ENCODE assay signal across 21 cellular contexts in the genomic region with DNA sequence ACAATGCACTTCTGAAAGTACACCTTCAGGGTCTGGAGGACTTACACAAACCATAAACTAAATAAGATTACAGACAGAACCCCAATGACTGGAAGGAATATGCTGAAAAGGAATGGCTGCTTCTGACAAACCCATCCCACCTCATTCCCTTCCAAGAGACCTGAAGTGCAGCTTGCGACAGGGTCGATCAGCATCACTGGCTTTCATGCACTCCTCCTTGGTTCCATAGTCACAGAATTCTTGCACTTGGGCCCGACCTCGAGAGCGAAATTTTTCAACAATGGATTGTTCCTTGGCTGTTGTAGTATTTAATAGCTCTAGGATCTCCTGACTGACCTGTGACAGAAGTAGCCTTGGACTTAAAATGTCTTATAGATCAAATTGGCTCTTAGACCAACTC. TPM values are rescaled to one million over a fixed set of nuclear protein-coding genes. Genes with fewer than 3 reads are reported as not detected.
DNase-seq lines count a peak whose midpoint lies in the region; ATAC-seq, FAIRE-seq and TF ChIP-seq lines count a peak whose summit lies in the region.
"Had no signal": no experiment of that assay in that cellular context is flagged by ENCODE, and none has a peak within 500 bp of the region (broad histone marks: within the 10 kb centered on the region; RNA-seq: fewer than 3 reads in every experiment).

No MANE protein-coding gene starts in this region.

- no peak for ATAC-seq in HepG2
- ATAC-seq in right lobe of liver = no peak
- no peak for ATAC-seq in GM18519 (IDR thresholded peaks at IDR 0.05; ENCODE audit: low FRiP score, unreplicated experiment)
- ATAC-seq in CD4-positive, alpha-beta T cell (ENCODE audit: poor library complexity) = no peak

- POLR2A ChIA-PET in activated CD4-positive, alpha-beta memory T cell treated with anti-CD3 and anti-CD28 coated beads for 36 hours (lab: Charles Lee) = interaction anchor here (0.7 to 1.1 kb wide), 3 partner anchors 9 to 53 kb away, joined by 3 to 5 read pairs (median 4); a partner anchor contains a TSS
- POLR2A ChIA-PET in activated CD4-positive, alpha-beta memory T cell treated with anti-CD3 and anti-CD28 coated beads, Interleukin-2, amount 10 ng/mL, durations not matched to agents 7 days and 5 days (lab: Charles Lee) = interaction anchor here (1.1 to 4.1 kb wide), 3 partner anchors 8 to 24 kb away, joined by 6 to 16 read pairs (median 8); a partner anchor contains a TSS
- POLR2A ChIA-PET in HepG2 (lab: Yijun Ruan, JAX) = interaction anchor here (0.7 to 8.7 kb wide), 3 partner anchors 9 to 56 kb away, joined by 3 to 91 read pairs (median 6); a partner anchor contains a TSS
- POLR2A ChIA-PET in CD4-positive, alpha-beta T cell (lab: Charles Lee) = interaction anchor here (0.7 to 2.3 kb wide), 3 partner anchors 9 to 45 kb away, joined by 3 to 12 read pairs (median 6); a partner anchor contains a TSS

- 95% methylated on average over 5 of the region's 5 CpGs for WGBS in HepG2 (ENCODE audit: low lambda C conversion rate)
- WGBS in right lobe of liver (ENCODE audit: insufficient coverage, low coverage, low lambda C conversion rate, missing lambda C conversion rate) = 95% methylated on average over 5 of the region's 5 CpGs

- peaks cover 41% of the 10 kb centered on the region for H3K4me1 Mint-ChIP-seq in activated CD4-positive, alpha-beta memory T cell treated with anti-CD3 and anti-CD28 coated beads for 36 hours (ENCODE audit: low read depth)
- H3K4me1 Mint-ChIP-seq in activated CD4-positive, alpha-beta memory T cell treated with anti-CD3 and anti-CD28 coated beads, Interleukin-2, amount 10 ng/mL, durations not matched to agents 7 days and 5 days = peaks cover 39% of the 10 kb centered on the region
- peaks cover 40% of the 10 kb centered on the region for H3K4me1 Mint-ChIP-seq in CD4-positive, alpha-beta T cell (ENCODE audit: low read depth)

- H3K4me3 Mint-ChIP-seq in activated CD4-positive, alpha-beta memory T cell treated with anti-CD3 and anti-CD28 coated beads for 36 hours = no peak overlapping the region
- H3K4me3 Mint-ChIP-seq in activated CD4-positive, alpha-beta memory T cell treated with anti-CD3 and anti-CD28 coated beads, Interleukin-2, amount 10 ng/mL, durations not matched to agents 7 days and 5 days = no peak overlapping the region
- H3K4me3 Mint-ChIP-seq in CD4-positive, alpha-beta T cell = no peak overlapping the region
- H3K4me3 Mint-ChIP-seq: CD8-positive, alpha-beta memory T cell had no signal

- in situ Hi-C loops in HepG2 (cut with HindIII; ENCODE audit: extremely low pct_ligation_motif_present, low pct_unique_long_range_greater_than_20kb) = loop anchor here (5.0 kb wide), 1 partner anchor 56 kb away; no protein-coding TSS in a partner anchor

- peaks cover 39% of the 10 kb centered on the region for H3K36me3 Mint-ChIP-seq in activated CD4-positive, alpha-beta memory T cell treated with anti-CD3 and anti-CD28 coated beads for 36 hours
- H3K36me3 Mint-ChIP-seq in activated CD4-positive, alpha-beta memory T cell treated with anti-CD3 and anti-CD28 coated beads, Interleukin-2, amount 10 ng/mL, durations not matched to agents 7 days and 5 days (ENCODE audit: low read depth) = peaks cover 65% of the 10 kb centered on the region
- H3K36me3 Mint-ChIP-seq in CD4-positive, alpha-beta T cell (ENCODE audit: low read depth) = peaks cover 81% of the 10 kb centered on the region

- TF ChIP-seq CTCF in HepG2 (CRISPR knock-in tag; IDR thresholded peaks at IDR 0.05) (no peak), right lobe of liver (IDR thresholded peaks at IDR 0.05) (no peak)
- TF ChIP-seq CTCF in CD4-positive, alpha-beta T cell (IDR thresholded peaks at IDR 0.05) = no peak

- TF ChIP-seq EP300 in HepG2 (IDR thresholded peaks at IDR 0.05; ENCODE audit: low read depth in 2 of 2, low read length in 2 of 2) (no peak), HepG2 (CRISPR knock-in tag; IDR thresholded peaks at IDR 0.05; ENCODE audit: borderline replicate concordance) (no peak)

- no peaks in the 10 kb centered on the region for H3K9me3 Mint-ChIP-seq in activated CD4-positive, alpha-beta memory T cell treated with anti-CD3 and anti-CD28 coated beads for 36 hours
- no peaks in the 10 kb centered on the region for H3K9me3 Mint-ChIP-seq in activated CD4-positive, alpha-beta memory T cell treated with anti-CD3 and anti-CD28 coated beads, Interleukin-2, amount 10 ng/mL, durations not matched to agents 7 days and 5 days
- no peaks in the 10 kb centered on the region for H3K9me3 Mint-ChIP-seq in CD4-positive, alpha-beta T cell
- H3K9me3 Mint-ChIP-seq: CD8-positive, alpha-beta memory T cell had no signal

- H3K4me1 ChIP-seq in HepG2 (ENCODE audit: insufficient read depth, low read length) (no peaks in the 10 kb centered on the region), right lobe of liver (no peaks in the 10 kb centered on the region)

- no peak for FAIRE-seq in HepG2 (lab: Jason Lieb, UNC)
- FAIRE-seq: GM12892 had no signal

- no peaks in the 10 kb centered on the region for H3K27me3 Mint-ChIP-seq in activated CD4-positive, alpha-beta memory T cell treated with anti-CD3 and anti-CD28 coated beads for 36 hours
- no peaks in the 10 kb centered on the region for H3K27me3 Mint-ChIP-seq in activated CD4-positive, alpha-beta memory T cell treated with anti-CD3 and anti-CD28 coated beads, Interleukin-2, amount 10 ng/mL, durations not matched to agents 7 days and 5 days
- H3K27me3 Mint-ChIP-seq in CD4-positive, alpha-beta T cell = no peaks in the 10 kb centered on the region
- H3K27me3 Mint-ChIP-seq: CD8-positive, alpha-beta memory T cell had no signal

- TF ChIP-seq POLR2A in HepG2 (IDR thresholded peaks at IDR 0.05; ENCODE audit: insufficient read depth in 1 of 2, low read depth in 2 of 2, low read length in 2 of 2) (no peak), right lobe of liver (IDR thresholded peaks at IDR 0.05) (no peak)

- intact Hi-C loops in activated CD4-positive, alpha-beta memory T cell treated with anti-CD3 and anti-CD28 coated beads for 36 hours (cut with micrococcal nuclease) = no loop called here
- intact Hi-C loops in HepG2 (cut with micrococcal nuclease; ENCODE audit: unreplicated experiment) = no loop called here
- intact Hi-C loops in right lobe of liver (cut with DNase I) = no loop called here
- intact Hi-C loops in CD4-positive, alpha-beta T cell (cut with DNase I, micrococcal nuclease) = no loop called here

- no peak overlapping the region for H3K4me3 ChIP-seq in HepG2 (replicated peaks in 1 of 3; ENCODE audit: insufficient read depth in 1 of 3, low read depth in 2 of 3, low read length in 3 of 3)
- no peak overlapping the region for H3K4me3 ChIP-seq in right lobe of liver
- H3K4me3 ChIP-seq: GM23248, HAP-1, Peyer's patch had no signal

- no TSS peak for BruUV-seq in HepG2 (replicated peaks; lab: Mats Ljungman, UMichigan)

- TF ChIP-seq RAD21 in HepG2 (CRISPR knock-in tag; IDR thresholded peaks at IDR 0.05) = no peak

- no peaks in the 10 kb centered on the region for H3K27me3 ChIP-seq in HepG2 (ENCODE audit: control insufficient read depth in 1 of 2, insufficient read depth in 2 of 2, low read length in 2 of 2)
- H3K27me3 ChIP-seq in right lobe of liver = no peaks in the 10 kb centered on the region
- H3K27me3 ChIP-seq in CD4-positive, alpha-beta T cell (ENCODE audit: control insufficient read depth, insufficient read depth, low read length) = no peaks in the 10 kb centered on the region
- H3K27me3 ChIP-seq: Peyer's patch had no signal

- no peak overlapping the region for H3K9ac ChIP-seq in HepG2 (ENCODE audit: insufficient read depth, low read depth, low read length)
- H3K9ac ChIP-seq: GM23248 had no signal

- no peak overlapping the region for H2AFZ ChIP-seq in HepG2 (ENCODE audit: low read length)
- H2AFZ ChIP-seq: GM23248 had no signal

- 0 out of 2 replicates have a peak, but pooled peaks cover 2% of the 10 kb centered on the region for H4K20me1 ChIP-seq in HepG2 (ENCODE audit: insufficient read depth, low read length)

- CTCF ChIA-PET in activated CD4-positive, alpha-beta memory T cell treated with anti-CD3 and anti-CD28 coated beads for 36 hours (lab: Charles Lee) = interaction anchor here (0.8 to 4.6 kb wide), 2 partner anchors 9 to 45 kb away, joined by 3 to 54 read pairs; a partner anchor contains a TSS
- CTCF ChIA-PET in activated CD4-positive, alpha-beta memory T cell treated with anti-CD3 and anti-CD28 coated beads, Interleukin-2, amount 10 ng/mL, durations not matched to agents 7 days and 5 days (lab: Charles Lee) = interaction anchor here (0.7 to 1.4 kb wide), 3 partner anchors 12 to 55 kb away, joined by 4 to 7 read pairs (median 4); no protein-coding TSS in a partner anchor
- CTCF ChIA-PET in HepG2 (lab: Yijun Ruan, JAX; ENCODE audit: low intra/inter-chr PET ratio, low total read pairs) = interaction anchor here (1.4 kb wide), 1 partner anchor 56 kb away, joined by 5 read pairs; no protein-coding TSS in a partner anchor
- CTCF ChIA-PET in CD4-positive, alpha-beta T cell (lab: Charles Lee) = interaction anchor here (0.7 to 1.3 kb wide), 2 partner anchors 46 to 1485 kb away, joined by 3 to 4 read pairs; a partner anchor contains a TSS

- no peak for DNase-seq in activated CD4-positive, alpha-beta memory T cell treated with anti-CD3 and anti-CD28 coated beads for 36 hours
- DNase-seq in activated CD4-positive, alpha-beta memory T cell treated with anti-CD3 and anti-CD28 coated beads, Interleukin-2, amount 10 ng/mL, durations not matched to agents 7 days and 5 days = no peak
- DNase-seq in HepG2 (ENCODE audit: low spot score) (no peak), right lobe of liver (no peak)
- DNase-seq in CD4-positive, alpha-beta T cell = no peak
- DNase-seq: AML-193; C1 segment of cervical spinal cord; CD8-positive, alpha-beta memory T cell; GM23248; KBM-7; MM.1S; NCI-H1048; NCI-H1417 treated with DMSO at 0.1 percent for 48 hours; NCI-H187; NCI-H446; NCI-H526; Peyer's patch had no signal

- no peak overlapping the region for H3K4me2 ChIP-seq in HepG2 (ENCODE audit: low read depth, low read length)

- H3K27ac Mint-ChIP-seq in activated CD4-positive, alpha-beta memory T cell treated with anti-CD3 and anti-CD28 coated beads for 36 hours = peak overlapping the region; percentile 8
- H3K27ac Mint-ChIP-seq in activated CD4-positive, alpha-beta memory T cell treated with anti-CD3 and anti-CD28 coated beads, Interleukin-2, amount 10 ng/mL, durations not matched to agents 7 days and 5 days = no peak overlapping the region
- H3K27ac Mint-ChIP-seq in CD4-positive, alpha-beta T cell = no peak overlapping the region

- H3K9me3 ChIP-seq in HepG2 (ENCODE audit: low read length) = no peaks in the 10 kb centered on the region
- no peaks in the 10 kb centered on the region for H3K9me3 ChIP-seq in right lobe of liver
- H3K9me3 ChIP-seq in CD4-positive, alpha-beta T cell (ENCODE audit: control insufficient read depth, low read length) = no peaks in the 10 kb centered on the region
- H3K9me3 ChIP-seq: HAP-1, Peyer's patch had no signal

- peaks cover 7% of the 10 kb centered on the region for H3K79me2 ChIP-seq in HepG2 (ENCODE audit: insufficient read depth, low read length)

- no peak overlapping the region for H3K27ac ChIP-seq in HepG2 (ENCODE audit: extremely low read length, insufficient read depth, low read length)
- H3K27ac ChIP-seq in right lobe of liver = no peak overlapping the region
- no peak overlapping the region for H3K27ac ChIP-seq in CD4-positive, alpha-beta T cell (ENCODE audit: low read depth, low read length)
- H3K27ac ChIP-seq: GM23248, HL-60, Peyer's patch had no signal

- H3K36me3 ChIP-seq in HepG2 (replicated peaks in 1 of 2; ENCODE audit: control insufficient read depth in 1 of 2, insufficient read depth in 2 of 2, low read length in 2 of 2) (peaks cover 37 to 72% of the 10 kb centered on the region in 2 experiments), right lobe of liver (peaks cover 0 to 49% (median 22%) of the 10 kb centered on the region in 4 donors)

RNA-seq across cellular contexts. Expression of a gene that starts 9.6 kb away (rescaled TPM):
- 10 to 100 TPM; 64.1 TPM for total RNA-seq in activated CD4-positive, alpha-beta memory T cell treated with anti-CD3 and anti-CD28 coated beads for 36 hours
- 10 to 100 TPM; 75.6 to 77.6 TPM for total RNA-seq in activated CD4-positive, alpha-beta memory T cell treated with anti-CD3 and anti-CD28 coated beads, Interleukin-2, amount 10 ng/mL, durations not matched to agents 7 days and 5 days
- total RNA-seq in HepG2 (2016; rRNA removed; fragmentation: Illumina TruSeq; extraction: Trizol) (114 and 123 TPM in 2 replicates), right lobe of liver (10 to 100 TPM; 14.7 to 26.7 (median 18.4) TPM)
- 109 and 111 TPM in 2 replicates for total RNA-seq in HepG2 (2016; cell fraction: cytosol; rRNA removed; fragmentation: Illumina TruSeq; extraction: Trizol; ENCODE audit: low read depth)
- 119 and 121 TPM in 2 replicates for total RNA-seq in HepG2 (2016; cell fraction: insoluble cytoplasmic fraction; rRNA removed; fragmentation: Illumina TruSeq; extraction: Trizol)
- total RNA-seq in HepG2 (2016; cell fraction: membrane; rRNA removed; fragmentation: Illumina TruSeq; extraction: Trizol) = 45.3 and 46.0 TPM in 2 replicates
- total RNA-seq in HepG2 (2016; cell fraction: nucleus; rRNA removed; fragmentation: Illumina TruSeq; extraction: Trizol) = 120 and 143 TPM in 2 replicates
- polyA plus RNA-seq in HepG2 (2011; rRNA removed) = 122 and 130 TPM in 2 replicates
- 70.9 and 77.1 TPM in 2 replicates for polyA plus RNA-seq in HepG2 (2011; cell fraction: cytosol; rRNA removed)
- 511 and 514 TPM in 2 replicates for polyA plus RNA-seq in HepG2 (2011; cell fraction: nucleus; rRNA removed)
- 67.0 and 70.4 TPM in 2 replicates for polyA plus RNA-seq in HepG2 (2012)
- polyA plus RNA-seq in HepG2 (2016; cell fraction: cytosol; fragmentation: Illumina TruSeq; extraction: Trizol; ENCODE audit: low read depth) = 5.2 and 6.3 TPM in 2 replicates
- polyA plus RNA-seq in HepG2 (2016; cell fraction: insoluble cytoplasmic fraction; fragmentation: Illumina TruSeq; extraction: Trizol; ENCODE audit: low read depth) = 81.5 and 81.9 TPM in 2 replicates
- polyA plus RNA-seq in HepG2 (2016; cell fraction: membrane; fragmentation: Illumina TruSeq; extraction: Trizol; ENCODE audit: low read depth) = 7.3 and 9.4 TPM in 2 replicates
- polyA plus RNA-seq in HepG2 (2016; cell fraction: nucleus; fragmentation: Illumina TruSeq; extraction: Trizol; ENCODE audit: insufficient read depth, low read depth) = 219 and 229 TPM in 2 replicates
- polyA minus RNA-seq in HepG2 (2011; rRNA and poly(A)+ RNA removed; ENCODE audit: low replicate concordance) = 140 and 168 TPM in 2 replicates
- polyA minus RNA-seq in HepG2 (2011; cell fraction: cytosol; rRNA and poly(A)+ RNA removed) = 36.7 and 42.6 TPM in 2 replicates
- 133 and 149 TPM in 2 replicates for polyA minus RNA-seq in HepG2 (2011; cell fraction: nucleus; rRNA and poly(A)+ RNA removed)
- 10 to 100 TPM; 31.9 to 34.5 TPM for total RNA-seq in CD4-positive, alpha-beta T cell

RNA-seq across cellular contexts. Expression of a gene that starts 24.6 kb away (rescaled TPM):
- 10 to 100 TPM; 66.1 to 67.5 TPM for total RNA-seq in activated CD4-positive, alpha-beta memory T cell treated with anti-CD3 and anti-CD28 coated beads for 36 hours
- total RNA-seq in activated CD4-positive, alpha-beta memory T cell treated with anti-CD3 and anti-CD28 coated beads, Interleukin-2, amount 10 ng/mL, durations not matched to agents 7 days and 5 days = 10 to 100 TPM; 82.1 to 85.6 TPM
- total RNA-seq in HepG2 (2016; rRNA removed; fragmentation: Illumina TruSeq; extraction: Trizol) = 71.8 and 124 TPM in 2 replicates
- 15.2 and 16.0 TPM in 2 replicates for total RNA-seq in HepG2 (2016; cell fraction: cytosol; rRNA removed; fragmentation: Illumina TruSeq; extraction: Trizol; ENCODE audit: low read depth)
- 74.9 and 112 TPM in 2 replicates for total RNA-seq in HepG2 (2016; cell fraction: insoluble cytoplasmic fraction; rRNA removed; fragmentation: Illumina TruSeq; extraction: Trizol)
- total RNA-seq in HepG2 (2016; cell fraction: membrane; rRNA removed; fragmentation: Illumina TruSeq; extraction: Trizol) = 36.1 and 44.6 TPM in 2 replicates
- 46.8 and 50.0 TPM in 2 replicates for total RNA-seq in HepG2 (2016; cell fraction: nucleus; rRNA removed; fragmentation: Illumina TruSeq; extraction: Trizol)
- 147 and 163 TPM in 2 replicates for polyA plus RNA-seq in HepG2 (2011; rRNA removed)
- 122 and 127 TPM in 2 replicates for polyA plus RNA-seq in HepG2 (2011; cell fraction: cytosol; rRNA removed)
- polyA plus RNA-seq in HepG2 (2011; cell fraction: nucleus; rRNA removed) = 72.8 and 97.3 TPM in 2 replicates
- 72.0 and 83.5 TPM in 2 replicates for polyA plus RNA-seq in HepG2 (2012)
- 20.7 and 21.8 TPM in 2 replicates for polyA plus RNA-seq in HepG2 (2016; cell fraction: cytosol; fragmentation: Illumina TruSeq; extraction: Trizol; ENCODE audit: low read depth)
- 130 and 137 TPM in 2 replicates for polyA plus RNA-seq in HepG2 (2016; cell fraction: insoluble cytoplasmic fraction; fragmentation: Illumina TruSeq; extraction: Trizol; ENCODE audit: low read depth)
- 28.2 and 33.2 TPM in 2 replicates for polyA plus RNA-seq in HepG2 (2016; cell fraction: membrane; fragmentation: Illumina TruSeq; extraction: Trizol; ENCODE audit: low read depth)
- polyA plus RNA-seq in HepG2 (2016; cell fraction: nucleus; fragmentation: Illumina TruSeq; extraction: Trizol; ENCODE audit: insufficient read depth, low read depth) = 65.1 and 77.3 TPM in 2 replicates
- 259 and 369 TPM in 2 replicates for polyA minus RNA-seq in HepG2 (2011; rRNA and poly(A)+ RNA removed; ENCODE audit: low replicate concordance)
- polyA minus RNA-seq in HepG2 (2011; cell fraction: cytosol; rRNA and poly(A)+ RNA removed) = 49.3 and 53.2 TPM in 2 replicates
- 61.0 and 67.8 TPM in 2 replicates for polyA minus RNA-seq in HepG2 (2011; cell fraction: nucleus; rRNA and poly(A)+ RNA removed)
- total RNA-seq in right lobe of liver = 10 to 100 TPM; 19.9 to 37.0 (median 33.3) TPM
- total RNA-seq in CD4-positive, alpha-beta T cell = 10 to 100 TPM; 70.9 to 77.4 TPM

RNA-seq across cellular contexts. Expression of a gene that starts 24.6 kb away (rescaled TPM):
- 1 to 10 TPM; 4.4 to 4.8 TPM for total RNA-seq in activated CD4-positive, alpha-beta memory T cell treated with anti-CD3 and anti-CD28 coated beads for 36 hours
- 1 to 10 TPM; 1.5 to 1.8 TPM for total RNA-seq in activated CD4-positive, alpha-beta memory T cell treated with anti-CD3 and anti-CD28 coated beads, Interleukin-2, amount 10 ng/mL, durations not matched to agents 7 days and 5 days
- total RNA-seq in HepG2 (2016; rRNA removed; fragmentation: Illumina TruSeq; extraction: Trizol) (4.9 and 7.6 TPM in 2 replicates), right lobe of liver (1 to 10 TPM in 2 of 6 experiments, under 1 TPM in 4; 0.40 to 2.9 (median 0.69) TPM)
- 1.0 and 1.1 TPM in 2 replicates for total RNA-seq in HepG2 (2016; cell fraction: cytosol; rRNA removed; fragmentation: Illumina TruSeq; extraction: Trizol; ENCODE audit: low read depth)
- 4.5 and 6.5 TPM in 2 replicates for total RNA-seq in HepG2 (2016; cell fraction: insoluble cytoplasmic fraction; rRNA removed; fragmentation: Illumina TruSeq; extraction: Trizol)
- 3.2 and 4.1 TPM in 2 replicates for total RNA-seq in HepG2 (2016; cell fraction: membrane; rRNA removed; fragmentation: Illumina TruSeq; extraction: Trizol)
- 3.2 and 4.3 TPM in 2 replicates for total RNA-seq in HepG2 (2016; cell fraction: nucleus; rRNA removed; fragmentation: Illumina TruSeq; extraction: Trizol)
- 5.8 and 7.0 TPM in 2 replicates for polyA plus RNA-seq in HepG2 (2011; rRNA removed)
- 4.8 and 5.4 TPM in 2 replicates for polyA plus RNA-seq in HepG2 (2011; cell fraction: cytosol; rRNA removed)
- polyA plus RNA-seq in HepG2 (2011; cell fraction: nucleus; rRNA removed) = 6.6 and 7.3 TPM in 2 replicates
- 8.7 and 11.0 TPM in 2 replicates for polyA plus RNA-seq in HepG2 (2012)
- polyA plus RNA-seq in HepG2 (2016; cell fraction: cytosol; fragmentation: Illumina TruSeq; extraction: Trizol; ENCODE audit: low read depth) = 0.61 and 0.67 TPM in 2 replicates
- 7.2 and 8.1 TPM in 2 replicates for polyA plus RNA-seq in HepG2 (2016; cell fraction: insoluble cytoplasmic fraction; fragmentation: Illumina TruSeq; extraction: Trizol; ENCODE audit: low read depth)
- 1.6 and 2.1 TPM in 2 replicates for polyA plus RNA-seq in HepG2 (2016; cell fraction: membrane; fragmentation: Illumina TruSeq; extraction: Trizol; ENCODE audit: low read depth)
- 7.0 and 7.2 TPM in 2 replicates for polyA plus RNA-seq in HepG2 (2016; cell fraction: nucleus; fragmentation: Illumina TruSeq; extraction: Trizol; ENCODE audit: insufficient read depth, low read depth)
- polyA minus RNA-seq in HepG2 (2011; rRNA and poly(A)+ RNA removed; ENCODE audit: low replicate concordance) = 0.09 and 14.3 TPM in 2 replicates
- 8.9 and 9.7 TPM in 2 replicates for polyA minus RNA-seq in HepG2 (2011; cell fraction: cytosol; rRNA and poly(A)+ RNA removed)
- 4.1 and 5.1 TPM in 2 replicates for polyA minus RNA-seq in HepG2 (2011; cell fraction: nucleus; rRNA and poly(A)+ RNA removed)
- 1 to 10 TPM; 2.8 to 2.9 TPM for total RNA-seq in CD4-positive, alpha-beta T cell

RNA-seq across cellular contexts. Expression of a gene that starts 24.8 kb away (rescaled TPM):
- 10 to 100 TPM; 21.2 to 23.6 TPM for total RNA-seq in activated CD4-positive, alpha-beta memory T cell treated with anti-CD3 and anti-CD28 coated beads for 36 hours
- total RNA-seq in activated CD4-positive, alpha-beta memory T cell treated with anti-CD3 and anti-CD28 coated beads, Interleukin-2, amount 10 ng/mL, durations not matched to agents 7 days and 5 days = 10 to 100 TPM; 27.6 to 29.0 TPM
- 36.0 and 46.4 TPM in 2 replicates for total RNA-seq in HepG2 (2016; rRNA removed; fragmentation: Illumina TruSeq; extraction: Trizol)
- total RNA-seq in HepG2 (2016; cell fraction: cytosol; rRNA removed; fragmentation: Illumina TruSeq; extraction: Trizol; ENCODE audit: low read depth) = 9.7 and 10.7 TPM in 2 replicates
- 29.3 and 42.1 TPM in 2 replicates for total RNA-seq in HepG2 (2016; cell fraction: insoluble cytoplasmic fraction; rRNA removed; fragmentation: Illumina TruSeq; extraction: Trizol)
- 26.8 and 30.2 TPM in 2 replicates for total RNA-seq in HepG2 (2016; cell fraction: membrane; rRNA removed; fragmentation: Illumina TruSeq; extraction: Trizol)
- total RNA-seq in HepG2 (2016; cell fraction: nucleus; rRNA removed; fragmentation: Illumina TruSeq; extraction: Trizol) = 35.7 and 39.8 TPM in 2 replicates
- 55.6 and 60.6 TPM in 2 replicates for polyA plus RNA-seq in HepG2 (2011; rRNA removed)
- 32.1 and 43.2 TPM in 2 replicates for polyA plus RNA-seq in HepG2 (2011; cell fraction: cytosol; rRNA removed)
- polyA plus RNA-seq in HepG2 (2011; cell fraction: nucleus; rRNA removed) = 53.5 and 58.9 TPM in 2 replicates
- polyA plus RNA-seq in HepG2 (2012) = 36.5 and 43.0 TPM in 2 replicates
- polyA plus RNA-seq in HepG2 (2016; cell fraction: cytosol; fragmentation: Illumina TruSeq; extraction: Trizol; ENCODE audit: low read depth) = 3.4 and 4.3 TPM in 2 replicates
- 32.9 and 33.9 TPM in 2 replicates for polyA plus RNA-seq in HepG2 (2016; cell fraction: insoluble cytoplasmic fraction; fragmentation: Illumina TruSeq; extraction: Trizol; ENCODE audit: low read depth)
- 10.6 and 11.5 TPM in 2 replicates for polyA plus RNA-seq in HepG2 (2016; cell fraction: membrane; fragmentation: Illumina TruSeq; extraction: Trizol; ENCODE audit: low read depth)
- 55.9 and 56.7 TPM in 2 replicates for polyA plus RNA-seq in HepG2 (2016; cell fraction: nucleus; fragmentation: Illumina TruSeq; extraction: Trizol; ENCODE audit: insufficient read depth, low read depth)
- 17.0 and 37.3 TPM in 2 replicates for polyA minus RNA-seq in HepG2 (2011; rRNA and poly(A)+ RNA removed; ENCODE audit: low replicate concordance)
- 28.9 and 36.2 TPM in 2 replicates for polyA minus RNA-seq in HepG2 (2011; cell fraction: cytosol; rRNA and poly(A)+ RNA removed)
- polyA minus RNA-seq in HepG2 (2011; cell fraction: nucleus; rRNA and poly(A)+ RNA removed) = 60.9 and 74.0 TPM in 2 replicates
- total RNA-seq in right lobe of liver = 1 to 10 TPM; 6.8 to 9.4 (median 8.0) TPM
- 10 to 100 TPM; 21.1 to 23.9 TPM for total RNA-seq in CD4-positive, alpha-beta T cell

RNA-seq across cellular contexts. Expression of a gene that starts 45.6 kb away (rescaled TPM):
- 10 to 100 TPM; 80.1 to 87.7 TPM for total RNA-seq in activated CD4-positive, alpha-beta memory T cell treated with anti-CD3 and anti-CD28 coated beads for 36 hours
- 100 to 1,000 TPM; 108 to 112 TPM for total RNA-seq in activated CD4-positive, alpha-beta memory T cell treated with anti-CD3 and anti-CD28 coated beads, Interleukin-2, amount 10 ng/mL, durations not matched to agents 7 days and 5 days
- total RNA-seq in HepG2 (2016; rRNA removed; fragmentation: Illumina TruSeq; extraction: Trizol) = 79.6 and 92.9 TPM in 2 replicates
- total RNA-seq in HepG2 (2016; cell fraction: cytosol; rRNA removed; fragmentation: Illumina TruSeq; extraction: Trizol; ENCODE audit: low read depth) = 18.6 and 23.0 TPM in 2 replicates
- 76.5 and 78.0 TPM in 2 replicates for total RNA-seq in HepG2 (2016; cell fraction: insoluble cytoplasmic fraction; rRNA removed; fragmentation: Illumina TruSeq; extraction: Trizol)
- total RNA-seq in HepG2 (2016; cell fraction: membrane; rRNA removed; fragmentation: Illumina TruSeq; extraction: Trizol) = 36.9 and 37.8 TPM in 2 replicates
- 104 and 115 TPM in 2 replicates for total RNA-seq in HepG2 (2016; cell fraction: nucleus; rRNA removed; fragmentation: Illumina TruSeq; extraction: Trizol)
- polyA plus RNA-seq in HepG2 (2011; rRNA removed) = 35.1 and 43.9 TPM in 2 replicates
- polyA plus RNA-seq in HepG2 (2011; cell fraction: cytosol; rRNA removed) = 23.3 and 26.1 TPM in 2 replicates
- 90.8 and 104 TPM in 2 replicates for polyA plus RNA-seq in HepG2 (2011; cell fraction: nucleus; rRNA removed)
- 55.5 and 57.3 TPM in 2 replicates for polyA plus RNA-seq in HepG2 (2012)
- polyA plus RNA-seq in HepG2 (2016; cell fraction: cytosol; fragmentation: Illumina TruSeq; extraction: Trizol; ENCODE audit: low read depth) = 3.9 and 5.2 TPM in 2 replicates
- 51.4 and 70.8 TPM in 2 replicates for polyA plus RNA-seq in HepG2 (2016; cell fraction: insoluble cytoplasmic fraction; fragmentation: Illumina TruSeq; extraction: Trizol; ENCODE audit: low read depth)
- polyA plus RNA-seq in HepG2 (2016; cell fraction: membrane; fragmentation: Illumina TruSeq; extraction: Trizol; ENCODE audit: low read depth) = 10.4 and 13.2 TPM in 2 replicates
- polyA plus RNA-seq in HepG2 (2016; cell fraction: nucleus; fragmentation: Illumina TruSeq; extraction: Trizol; ENCODE audit: insufficient read depth, low read depth) = 135 and 137 TPM in 2 replicates
- polyA minus RNA-seq in HepG2 (2011; rRNA and poly(A)+ RNA removed; ENCODE audit: low replicate concordance) = 108 and 125 TPM in 2 replicates
- 44.5 and 60.9 TPM in 2 replicates for polyA minus RNA-seq in HepG2 (2011; cell fraction: cytosol; rRNA and poly(A)+ RNA removed)
- polyA minus RNA-seq in HepG2 (2011; cell fraction: nucleus; rRNA and poly(A)+ RNA removed) = 110 and 124 TPM in 2 replicates
- total RNA-seq in right lobe of liver = 10 to 100 TPM; 20.5 to 28.3 (median 24.8) TPM
- total RNA-seq in CD4-positive, alpha-beta T cell = 100 to 1,000 TPM; 119 to 128 TPM
